ENCODE assay signal across 8 cellular contexts in genomic region chr5:109409844-109410388, GRCh38. TPM values are rescaled to one million over a fixed set of nuclear protein-coding genes. Genes with fewer than 3 reads are reported as not detected.
DNase-seq lines count a peak whose midpoint lies in the region; ATAC-seq and TF ChIP-seq lines count a peak whose summit lies in the region.

TSS of gene PJA2 (minus strand) at chr5:109409974. CDS start at chr5:109383433, 26,541 bp downstream.

- ATAC-seq in CD8-positive, alpha-beta T cell: peak; percentile 76
- peak; percentile 84 for ATAC-seq in GM19468 (IDR thresholded peaks at IDR 0.05; ENCODE audit: extremely low read depth, unreplicated experiment)
- peak; percentile 97 to 98 for ATAC-seq in lower lobe of right lung

- H3K9me3 Mint-ChIP-seq in CD8-positive, alpha-beta T cell: peaks cover 8% of the 10 kb centered on the region

- peak; percentile 89 to 98 (median 95) for DNase-seq in CD8-positive, alpha-beta T cell
- DNase-seq in HS-5 (ENCODE audit: low read depth) (peak; percentile 99), lower lobe of right lung (peak; percentile 99)
- DNase-seq in NK-92 treated with Interleukin-12 subunit alpha and Interleukin-12 subunit beta, amount 100 ng/mL, for 24 hours (lab: John Stamatoyannopoulos, UW): peak; percentile 99
- DNase-seq in activated CD8-positive, alpha-beta memory T cell treated with anti-CD3 and anti-CD28 coated beads for 24 hours: peak; percentile 96
- peak; percentile 92 for DNase-seq in effector CD4-positive, alpha-beta T cell
- peak; percentile 90 to 95 (median 94) for DNase-seq in stimulated activated CD4-positive, alpha-beta T cell treated with anti-CD3 and anti-CD28 coated beads, TNF-alpha, amount 100 ng/mL, for 24 hours (ENCODE audit: low read depth in 3 of 3)

- H3K27ac ChIP-seq in CD8-positive, alpha-beta T cell (ENCODE audit: low read depth, low read length): peak within 1 kb of the TSS; percentile 90
- peak within 1 kb of the TSS; percentile 95 for H3K27ac ChIP-seq in lower lobe of right lung

- no peaks in the 10 kb centered on the region for H3K27me3 ChIP-seq in CD8-positive, alpha-beta T cell (ENCODE audit: insufficient read depth, low read length)
- H3K27me3 ChIP-seq in lower lobe of right lung (ENCODE audit: low read depth): no peaks in the 10 kb centered on the region

- H3K4me1 ChIP-seq in CD8-positive, alpha-beta T cell (ENCODE audit: insufficient read depth, low read length): peaks cover 19% of the 10 kb centered on the region
- H3K4me1 ChIP-seq in lower lobe of right lung: peaks cover 44% of the 10 kb centered on the region

- POLR2A ChIA-PET in CD8-positive, alpha-beta T cell (lab: Charles Lee): interaction anchor here (0.6 to 2.6 kb wide), 18 partner anchors 10 to 1329 kb away, joined by 3 to 30 read pairs (median 5); partner anchors contain the start of genes FBXL17, FER, MAN2A1 and SLC25A46

- H3K4me1 Mint-ChIP-seq in CD8-positive, alpha-beta T cell (ENCODE audit: low read depth): peaks cover 47% of the 10 kb centered on the region

- peak within 1 kb of the TSS; percentile 97 for H3K27ac Mint-ChIP-seq in CD8-positive, alpha-beta T cell

- peak within 1 kb of the TSS; percentile 73 for H3K4me3 ChIP-seq in CD8-positive, alpha-beta T cell (ENCODE audit: low read depth, low read length)
- peak within 1 kb of the TSS; percentile 72 for H3K4me3 ChIP-seq in lower lobe of right lung

- peak within 1 kb of the TSS; percentile 98 for H3K4me3 Mint-ChIP-seq in CD8-positive, alpha-beta T cell

- no peaks in the 10 kb centered on the region for H3K9me3 ChIP-seq in CD8-positive, alpha-beta T cell (ENCODE audit: low read length)
- no peaks in the 10 kb centered on the region for H3K9me3 ChIP-seq in lower lobe of right lung

- H3K36me3 ChIP-seq in CD8-positive, alpha-beta T cell (ENCODE audit: insufficient read depth, low read length): no peaks in the 10 kb centered on the region
- no peaks in the 10 kb centered on the region for H3K36me3 ChIP-seq in lower lobe of right lung

- CTCF ChIA-PET in CD8-positive, alpha-beta T cell (lab: Charles Lee): interaction anchor here (0.9 kb wide), 1 partner anchor 35 kb away, joined by 3 read pairs; no protein-coding TSS in a partner anchor

- H3K36me3 Mint-ChIP-seq in CD8-positive, alpha-beta T cell: peaks cover 28% of the 10 kb centered on the region

- intact Hi-C loops in CD8-positive, alpha-beta T cell (cut with DNase I, micrococcal nuclease): loop anchor here (1.0 to 10.0 kb wide), 20 partner anchors 29 to 1825 kb away; partner anchors contain the start of genes FBXL17 (in 2 of the 2), MAN2A1 (in 2 of the 2), SLC25A46 (in 2 of the 2) and WDR36 (in 2 of the 2)
- intact Hi-C loops in lower lobe of right lung (cut with DNase I): no loop called here

- peak; percentile 39 for TF ChIP-seq CTCF in CD8-positive, alpha-beta T cell (IDR thresholded peaks at IDR 0.05)
- peak; percentile 32 for TF ChIP-seq CTCF in lower lobe of right lung (IDR thresholded peaks at IDR 0.05)

- H3K27me3 Mint-ChIP-seq in CD8-positive, alpha-beta T cell (ENCODE audit: low read depth): no peaks in the 10 kb centered on the region

RNA-seq across cellular contexts. Expression of gene PJA2, which starts in this region (rescaled TPM):
- total RNA-seq in CD8-positive, alpha-beta T cell: 10 to 100 TPM; 89.3 to 94.4 TPM
- 84.0 TPM for total RNA-seq in lower lobe of right lung

Comparison
In these comparisons a context has a peak if more than half of its experiments do, and no peak if none do; other contexts are left out.
1. Peak in every context shown above with its lines: DNase-seq, ATAC-seq, H3K4me3 ChIP-seq and H3K27ac ChIP-seq.